In the genomic region with DNA sequence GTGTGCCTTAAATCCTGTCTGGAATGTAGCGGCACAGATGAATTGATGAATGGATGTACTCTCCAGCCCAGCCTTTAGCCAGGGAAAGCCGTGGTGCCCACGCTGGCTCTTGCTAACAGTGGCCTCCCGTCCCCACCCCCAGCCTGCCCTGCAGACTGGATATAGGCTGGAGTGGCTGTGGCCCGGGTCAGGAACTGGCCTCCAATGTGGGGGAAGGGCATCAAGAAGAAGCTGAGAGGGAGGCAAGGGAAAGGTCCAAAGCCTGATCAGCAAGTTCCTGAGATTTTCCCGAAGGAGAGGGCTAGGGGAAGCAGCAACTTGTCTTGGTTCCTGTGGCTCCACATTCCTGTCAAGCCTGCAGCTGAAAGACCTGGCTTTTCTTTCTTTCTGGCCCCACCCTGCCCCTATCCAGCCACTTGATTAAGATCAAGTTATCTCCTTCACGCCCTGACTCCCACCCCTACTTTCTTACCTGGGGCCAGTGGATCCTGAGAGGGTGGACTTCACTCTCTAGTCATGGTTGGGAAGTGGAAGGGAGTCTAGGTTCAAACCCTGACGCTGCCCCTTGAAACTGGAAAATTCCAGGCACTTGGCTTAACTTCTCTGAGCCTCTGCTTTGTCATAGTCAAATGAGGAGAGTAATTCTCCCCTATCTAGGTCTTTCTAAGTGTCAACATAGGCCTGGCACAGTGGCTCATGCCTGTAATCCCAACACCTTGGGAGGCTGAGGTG, we compare ENCODE assay signal across 9 cellular contexts. TPM values are rescaled to one million over a fixed set of nuclear protein-coding genes. Genes with fewer than 3 reads are reported as not detected.
DNase-seq lines count a peak whose midpoint lies in the region; ATAC-seq and TF ChIP-seq lines count a peak whose summit lies in the region.
"Had no signal": no experiment of that assay in that cellular context is flagged by ENCODE, and none has a peak within 500 bp of the region (broad histone marks: within the 10 kb centered on the region; RNA-seq: fewer than 3 reads in every experiment).

No MANE protein-coding gene starts in this region.

- H3K4me3 Mint-ChIP-seq in effector memory CD8-positive, alpha-beta T cell = no peak overlapping the region

- no TSS peak for BruUV-seq in OCI-LY7 (replicated peaks; lab: Mats Ljungman, UMichigan)

- no peaks in the 10 kb centered on the region for H3K27me3 ChIP-seq in BE2C
- H3K27me3 ChIP-seq: ascending aorta had no signal

- H3K36me3 Mint-ChIP-seq in effector memory CD8-positive, alpha-beta T cell (ENCODE audit: insufficient read depth) = peaks cover 6% of the 10 kb centered on the region

- intact Hi-C loops in OCI-LY7 (cut with micrococcal nuclease; ENCODE audit: unreplicated experiment) = no loop called here

- H3K4me1 ChIP-seq in OCI-LY7 (ENCODE audit: insufficient read depth, low read length, poor library complexity, severe bottlenecking) = peaks cover 21% of the 10 kb centered on the region
- H3K4me1 ChIP-seq in BE2C = 0 out of 2 replicates have a peak, but pooled peaks cover 3% of the 10 kb centered on the region

- no peak overlapping the region for H3K4me2 ChIP-seq in OCI-LY7 (ENCODE audit: low read length)

- CTCF ChIA-PET in OCI-LY7 (lab: Charles Lee; ENCODE audit: unreplicated experiment) (no interaction called here), HEK293T (lab: Yijun Ruan, JAX) (no interaction called here)

- H3K27ac ChIP-seq in OCI-LY7 (ENCODE audit: low read depth, low read length, poor library complexity, severe bottlenecking) (peak overlapping the region; percentile 43), skin epidermis (peak overlapping the region in 20 of 21 experiments; percentile 73 to 93 (median 84))

- no peaks in the 10 kb centered on the region for H3K27me3 Mint-ChIP-seq in effector memory CD8-positive, alpha-beta T cell

- no peak overlapping the region for H2AFZ ChIP-seq in OCI-LY7 (ENCODE audit: low read length)

- ATAC-seq in effector memory CD8-positive, alpha-beta T cell (replicated peaks) = no peak

- no peaks in the 10 kb centered on the region for H3K9me2 ChIP-seq in OCI-LY7 (ENCODE audit: insufficient read depth, low read length)

- H3K36me3 ChIP-seq in OCI-LY7 (ENCODE audit: insufficient read depth, low read length) = peaks cover 27% of the 10 kb centered on the region
- H3K36me3 ChIP-seq in BE2C = peaks cover 19% of the 10 kb centered on the region

- no peak for DNase-seq in OCI-LY7 (ENCODE audit: low spot score)
- no peak for DNase-seq in effector memory CD8-positive, alpha-beta T cell
- DNase-seq in HEK293T (ENCODE audit: extremely low spot score) = no peak
- no peak for DNase-seq in BE2C
- no peak for DNase-seq in NCI-H2029 (lab: John Stamatoyannopoulos, UW)
- DNase-seq: OCI-M1 had no signal

- no peaks in the 10 kb centered on the region for H3K79me2 ChIP-seq in OCI-LY7 (ENCODE audit: insufficient read depth, low read depth, low read length)

- H3K4me3 ChIP-seq in OCI-LY7 (ENCODE audit: low read depth, low read length, poor library complexity, severe bottlenecking) (no peak overlapping the region), skin epidermis (no peak overlapping the region), BE2C (ENCODE audit: low read depth, low read length) (no peak overlapping the region)
- H3K4me3 ChIP-seq: ascending aorta, GM12878 had no signal

- peak overlapping the region; percentile 86 to 95 for H3K27ac Mint-ChIP-seq in effector memory CD8-positive, alpha-beta T cell

- no peak for TF ChIP-seq CTCF in OCI-LY7 (conservative IDR thresholded peaks at IDR 0.05; ENCODE audit: low read length)
- TF ChIP-seq CTCF in BE2C (IDR thresholded peaks at IDR 0.05; ENCODE audit: low read depth, low read length) = no peak

- no peaks in the 10 kb centered on the region for H4K20me1 ChIP-seq in OCI-LY7 (ENCODE audit: insufficient read depth, low read length)

- POLR2A ChIA-PET in OCI-LY7 (lab: Charles Lee) = interaction anchor here (1.3 kb wide), 1 partner anchor 57 kb away, joined by 4 read pairs; no protein-coding TSS in a partner anchor
- POLR2A ChIA-PET in HEK293T (lab: Yijun Ruan, JAX) = interaction anchor here (3.6 kb wide), 1 partner anchor 11 kb away, joined by 18 read pairs; a partner anchor contains a TSS

- H3K9me3 ChIP-seq in OCI-LY7 (ENCODE audit: low read length) (no peaks in the 10 kb centered on the region), BE2C (no peaks in the 10 kb centered on the region)
- H3K9me3 ChIP-seq: ascending aorta had no signal

- H3K4me1 Mint-ChIP-seq in effector memory CD8-positive, alpha-beta T cell (ENCODE audit: low read depth in 2 of 2) = peaks cover 6 to 19% of the 10 kb centered on the region in 2 donors

- no peaks in the 10 kb centered on the region for H3K9me3 Mint-ChIP-seq in effector memory CD8-positive, alpha-beta T cell

TF ChIP-seq in HEK293T, 16 proteins besides CTCF, POLR2A, EP300 and RAD21:
- TF ChIP-seq BHLHE40 (IDR thresholded peaks at IDR 0.05; ENCODE audit: borderline replicate concordance) = no peak
- no peak for TF ChIP-seq ELF4 (IDR thresholded peaks at IDR 0.05)
- no peak for TF ChIP-seq HDGF (IDR thresholded peaks at IDR 0.05; ENCODE audit: borderline replicate concordance)
- no peak for TF ChIP-seq SUZ12 (IDR thresholded peaks at IDR 0.05)
- TF ChIP-seq FOXA1 (IDR thresholded peaks at IDR 0.05) = no peak
- TF ChIP-seq CTBP1 (IDR thresholded peaks at IDR 0.05; ENCODE audit: borderline replicate concordance) = no peak
- TF ChIP-seq ARNT (IDR thresholded peaks at IDR 0.05) = no peak
- TF ChIP-seq, protein P1, sequence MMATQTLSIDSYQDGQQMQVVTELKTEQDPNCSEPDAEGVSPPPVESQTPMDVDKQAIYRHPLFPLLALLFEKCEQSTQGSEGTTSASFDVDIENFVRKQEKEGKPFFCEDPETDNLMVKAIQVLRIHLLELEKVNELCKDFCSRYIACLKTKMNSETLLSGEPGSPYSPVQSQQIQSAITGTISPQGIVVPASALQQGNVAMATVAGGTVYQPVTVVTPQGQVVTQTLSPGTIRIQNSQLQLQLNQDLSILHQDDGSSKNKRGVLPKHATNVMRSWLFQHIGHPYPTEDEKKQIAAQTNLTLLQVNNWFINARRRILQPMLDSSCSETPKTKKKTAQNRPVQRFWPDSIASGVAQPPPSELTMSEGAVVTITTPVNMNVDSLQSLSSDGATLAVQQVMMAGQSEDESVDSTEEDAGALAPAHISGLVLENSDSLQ (IDR thresholded peaks at IDR 0.05) = no peak
- TF ChIP-seq FOXM1 (IDR thresholded peaks at IDR 0.05; ENCODE audit: borderline replicate concordance) = no peak
- TF ChIP-seq NFRKB (IDR thresholded peaks at IDR 0.05) = no peak
- no peak for TF ChIP-seq ZNF384 (IDR thresholded peaks at IDR 0.05)
- no peak for TF ChIP-seq L3MBTL2 (conservative IDR thresholded peaks at IDR 0.05)
- no peak for TF ChIP-seq FOXK2 (IDR thresholded peaks at IDR 0.05)
- no peak for TF ChIP-seq LEF1 (IDR thresholded peaks at IDR 0.05; ENCODE audit: borderline replicate concordance)

RNA-seq across cellular contexts. Expression of a gene that starts 11.0 kb away (rescaled TPM):
- 18.3 and 18.5 TPM in 2 replicates for total RNA-seq in OCI-LY7 (2014; rRNA removed; shearing (Covaris generic))
- total RNA-seq in OCI-LY7 (2022) = 25.7 and 32.1 TPM in 2 replicates
- 30.9 TPM for polyA plus RNA-seq in BE2C (2012; ENCODE audit: insufficient read depth, insufficient read length, low read depth)

RNA-seq across cellular contexts. Expression of a gene that starts 45.9 kb away (rescaled TPM):
- 443 and 503 TPM in 2 replicates for total RNA-seq in OCI-LY7 (2014; rRNA removed; shearing (Covaris generic))
- total RNA-seq in OCI-LY7 (2022) = 596 and 649 TPM in 2 replicates
- 332 TPM for polyA plus RNA-seq in BE2C (2012; ENCODE audit: insufficient read depth, insufficient read length, low read depth)

RNA-seq across cellular contexts. Expression of a gene that starts 51.0 kb away (rescaled TPM):
- 21.0 and 25.4 TPM in 2 replicates for total RNA-seq in OCI-LY7 (2014; rRNA removed; shearing (Covaris generic))
- 31.7 and 31.8 TPM in 2 replicates for total RNA-seq in OCI-LY7 (2022)
- polyA plus RNA-seq in BE2C (2012; ENCODE audit: insufficient read depth, insufficient read length, low read depth) = 95.5 TPM

RNA-seq across cellular contexts. Expression of a gene that starts 58.3 kb away (rescaled TPM):
- 0.90 and 1.2 TPM in 2 replicates for total RNA-seq in OCI-LY7 (2014; rRNA removed; shearing (Covaris generic))
- 0.57 TPM in 1 of 2 replicates, not detected in the other for total RNA-seq in OCI-LY7 (2022)
- polyA plus RNA-seq in BE2C (2012; ENCODE audit: insufficient read depth, insufficient read length, low read depth) = 7.9 TPM
- total RNA-seq: ascending aorta had no signal

RNA-seq across cellular contexts. Expression of a gene that starts 58.4 kb away (rescaled TPM):
- 85.9 and 128 TPM in 2 replicates for total RNA-seq in OCI-LY7 (2014; rRNA removed; shearing (Covaris generic))
- total RNA-seq in OCI-LY7 (2022) = 63.5 and 71.2 TPM in 2 replicates
- polyA plus RNA-seq in BE2C (2012; ENCODE audit: insufficient read depth, insufficient read length, low read depth) = 288 TPM
